Comparison of ENCODE assay signal across 9 cellular contexts in genomic region chr3:27596334-27596841, GRCh38.
DNase-seq lines count a peak whose midpoint lies in the region; ATAC-seq and TF ChIP-seq lines count a peak whose summit lies in the region.
"Had no signal": no experiment of that assay in that cellular context is flagged by ENCODE, and none has a peak within 500 bp of the region (broad histone marks: within the 10 kb centered on the region; RNA-seq: fewer than 3 reads in every experiment).

No MANE protein-coding gene starts in this region.

- H3K9me3 Mint-ChIP-seq in activated T-cell treated with anti-CD3 and anti-CD28 coated beads, Interleukin-2, amount 50 U/mL, for 4 hours, result no peaks in the 10 kb centered on the region
- H3K9me3 Mint-ChIP-seq in CD4-positive, alpha-beta T cell, result no peaks in the 10 kb centered on the region
- H3K9me3 Mint-ChIP-seq in CD14-positive monocyte, result peaks cover 0 to 2% (median 0%) of the 10 kb centered on the region in 7 donors

- H3K27me3 Mint-ChIP-seq in activated T-cell treated with anti-CD3 and anti-CD28 coated beads, Interleukin-2, amount 50 U/mL, for 4 hours (ENCODE audit: low read depth), result no peaks in the 10 kb centered on the region
- no peaks in the 10 kb centered on the region for H3K27me3 Mint-ChIP-seq in CD4-positive, alpha-beta T cell
- peaks cover 0 to 2% (median 0%) of the 10 kb centered on the region in 3 donors for H3K27me3 Mint-ChIP-seq in CD14-positive monocyte (ENCODE audit: low read depth in 3 of 3)

- H3K36me3 Mint-ChIP-seq in activated T-cell treated with anti-CD3 and anti-CD28 coated beads, Interleukin-2, amount 50 U/mL, for 4 hours (ENCODE audit: insufficient read depth), result no peaks in the 10 kb centered on the region
- H3K36me3 Mint-ChIP-seq in CD4-positive, alpha-beta T cell (ENCODE audit: low read depth), result no peaks in the 10 kb centered on the region
- H3K36me3 Mint-ChIP-seq in CD14-positive monocyte, result no peaks in the 10 kb centered on the region

- H3K9me3 ChIP-seq in CD4-positive, alpha-beta T cell (ENCODE audit: control insufficient read depth, low read length), result peaks cover 3% of the 10 kb centered on the region
- H3K9me3 ChIP-seq in HAP-1, result no peaks in the 10 kb centered on the region

- CTCF ChIA-PET in CD4-positive, alpha-beta T cell (lab: Charles Lee), result no interaction called here

- no peak overlapping the region for H3K4me3 ChIP-seq in astrocyte of the cerebellum (ENCODE audit: low read depth, low read length)
- no peak overlapping the region for H3K4me3 ChIP-seq in HAP-1

- H3K4me3 Mint-ChIP-seq in activated T-cell treated with anti-CD3 and anti-CD28 coated beads, Interleukin-2, amount 50 U/mL, for 4 hours, result no peak overlapping the region
- H3K4me3 Mint-ChIP-seq in CD4-positive, alpha-beta T cell, result no peak overlapping the region
- H3K4me3 Mint-ChIP-seq in CD14-positive monocyte, result peak overlapping the region in 1 of 2 donors; percentile 53

- peak; percentile 56 to 57 for ATAC-seq in activated T-cell treated with anti-CD3 and anti-CD28 coated beads, Interleukin-2, amount 50 U/mL, for 4 hours
- ATAC-seq in HG03460 (IDR thresholded peaks at IDR 0.05; ENCODE audit: unreplicated experiment), result peak; percentile 60
- no peak for ATAC-seq in CD4-positive, alpha-beta T cell (ENCODE audit: poor library complexity)

- intact Hi-C loops in CD4-positive, alpha-beta T cell (cut with DNase I, micrococcal nuclease), result no loop called here
- intact Hi-C loops in CD14-positive monocyte (cut with micrococcal nuclease), result loop anchor here in 1 of 2 donors (10.0 kb wide), 1 partner anchor 62 kb away; no protein-coding TSS in a partner anchor

- no peak overlapping the region for H3K27ac ChIP-seq in CD4-positive, alpha-beta T cell (ENCODE audit: low read depth, low read length)
- H3K27ac ChIP-seq: VCaP had no signal

- peaks cover 24% of the 10 kb centered on the region for H3K4me1 Mint-ChIP-seq in activated T-cell treated with anti-CD3 and anti-CD28 coated beads, Interleukin-2, amount 50 U/mL, for 4 hours (ENCODE audit: low read depth)
- H3K4me1 Mint-ChIP-seq in CD4-positive, alpha-beta T cell (ENCODE audit: low read depth), result peaks cover 14% of the 10 kb centered on the region
- H3K4me1 Mint-ChIP-seq in CD14-positive monocyte, result peaks cover 15% of the 10 kb centered on the region

- in situ Hi-C loops in astrocyte of the cerebellum (cut with HindIII; ENCODE audit: low sequenced_read_pairs), result no loop called here
- in situ Hi-C loops in HAP-1 (cut with MboI; ENCODE audit: low sequenced_read_pairs), result no loop called here

- POLR2A ChIA-PET in CD4-positive, alpha-beta T cell (lab: Charles Lee), result no interaction called here

- H3K4me1 ChIP-seq in HAP-1, result peaks cover 7% of the 10 kb centered on the region

- no peaks in the 10 kb centered on the region for H3K27me3 ChIP-seq in CD4-positive, alpha-beta T cell (ENCODE audit: control insufficient read depth, insufficient read depth, low read length)
- no peaks in the 10 kb centered on the region for H3K27me3 ChIP-seq in HAP-1 (ENCODE audit: low read depth)

- TF ChIP-seq CTCF in astrocyte of the cerebellum (IDR thresholded peaks at IDR 0.05; ENCODE audit: low read depth, low read length, missing control alignments), result no peak
- no peak for TF ChIP-seq CTCF in CD4-positive, alpha-beta T cell (IDR thresholded peaks at IDR 0.05)
- TF ChIP-seq CTCF in CD14-positive monocyte (IDR thresholded peaks at IDR 0.05), result no peak

- no peak overlapping the region for H3K27ac Mint-ChIP-seq in CD4-positive, alpha-beta T cell
- H3K27ac Mint-ChIP-seq in CD14-positive monocyte, result peak overlapping the region in 3 of 7 donors; percentile 51 to 68 (median 66)

- H3K36me3 ChIP-seq in HAP-1 (replicated peaks), result no peaks in the 10 kb centered on the region

- DNase-seq in activated T-cell treated with anti-CD3 and anti-CD28 coated beads, Interleukin-2, amount 50 U/mL, for 4 hours, result no peak
- DNase-seq in activated T-cell treated with anti-CD3 and anti-CD28 coated beads, Interleukin-2, amount 50 U/mL, for 1 hour, result no peak
- DNase-seq in astrocyte of the cerebellum (ENCODE audit: low read depth) (peak; percentile 72), stromal cell of bone marrow (ENCODE audit: low read depth) (peak; percentile 56), HAP-1 (ENCODE audit: low spot score in 2 of 2) (no peak), CD14-positive monocyte (ENCODE audit: low spot score) (no peak)
- no peak for DNase-seq in CD4-positive, alpha-beta T cell

Comparison
In these comparisons a context has a peak if more than half of its experiments do, and no peak if none do; other contexts are left out.
1. DNase-seq: peak in astrocyte of the cerebellum (single experiment) and stromal cell of bone marrow (single experiment); none in activated T-cell treated with anti-CD3 and anti-CD28 coated beads, Interleukin-2, amount 50 U/mL, for 4 hours (single experiment), activated T-cell treated with anti-CD3 and anti-CD28 coated beads, Interleukin-2, amount 50 U/mL, for 1 hour (single experiment), CD4-positive, alpha-beta T cell (0 of 10), HAP-1 (0 of 2) and CD14-positive monocyte (single experiment).